Comparison of ENCODE assay signal across 1 cellular context in genomic region chr19:990119-990571, GRCh38.
TF ChIP-seq lines count a peak whose summit lies in the region.

No MANE protein-coding gene starts in this region.

TF ChIP-seq in H1, 55 proteins besides CTCF, POLR2A, EP300 and RAD21:
- TF ChIP-seq BCL11A (IDR thresholded peaks at IDR 0.05; ENCODE audit: low read depth in 2 of 2, low read length in 2 of 2) (no peak), PHF8 (conservative IDR thresholded peaks at IDR 0.05; ENCODE audit: low read depth, low read length) (no peak), KDM4A (IDR thresholded peaks at IDR 0.05; ENCODE audit: low read depth, low read length, severe bottlenecking) (no peak), HDAC2 (IDR thresholded peaks at IDR 0.05; ENCODE audit: borderline replicate concordance in 1 of 2, low read depth in 2 of 2, low read length in 2 of 2) (no peak), SAP30 (IDR thresholded peaks at IDR 0.05; ENCODE audit: insufficient read depth, insufficient replicate concordance, low read length) (no peak), CBX5 (IDR thresholded peaks at IDR 0.05; ENCODE audit: low read depth, low read length) (no peak), POLR2AphosphoS5 (IDR thresholded peaks at IDR 0.05; ENCODE audit: low read depth, low read length) (no peak), KDM1A (IDR thresholded peaks at IDR 0.05; ENCODE audit: borderline replicate concordance, low read length) (no peak)
